27 cellular contexts compared by ENCODE assay signal in the genomic region with DNA sequence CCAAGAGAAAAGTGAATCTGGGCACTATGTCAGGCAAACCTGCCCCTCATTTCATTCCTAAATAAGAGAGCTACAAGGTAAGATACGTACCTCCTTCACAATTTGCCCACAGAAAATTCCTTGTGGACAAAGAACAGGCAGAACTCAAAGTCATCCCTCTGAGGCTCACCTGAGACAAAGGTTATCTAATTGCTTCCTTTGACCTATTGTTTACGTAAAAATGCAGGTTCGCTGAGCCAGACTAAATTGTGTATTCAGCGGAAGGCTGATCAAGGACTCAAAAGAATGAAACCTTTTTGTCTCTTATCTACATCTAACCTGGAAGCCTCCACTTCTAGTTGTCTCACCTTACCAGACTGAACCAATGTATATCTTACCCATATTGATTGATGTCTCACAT.
"Had no signal": no experiment of that assay in that cellular context is flagged by ENCODE, and none has a peak within 500 bp of the region (broad histone marks: within the 10 kb centered on the region; RNA-seq: fewer than 3 reads in every experiment).

No MANE protein-coding gene starts in this region.

- H3K27me3 Mint-ChIP-seq: naive thymus-derived CD4-positive, alpha-beta T cell; type B pancreatic cell had no signal

- H3K36me3 Mint-ChIP-seq: naive thymus-derived CD4-positive, alpha-beta T cell; type B pancreatic cell had no signal

- H3K4me3 ChIP-seq: dorsolateral prefrontal cortex, esophagus muscularis mucosa, heart right ventricle, left lung, prostate gland, right atrium auricular region, smooth muscle cell, stomach, thyroid gland had no signal

- H3K9me3 Mint-ChIP-seq: nephron, type B pancreatic cell had no signal

- H3K27me3 ChIP-seq: dorsolateral prefrontal cortex, esophagus muscularis mucosa, heart right ventricle, left lung, right atrium auricular region, stomach, thyroid gland had no signal

- H3K27ac ChIP-seq: dorsolateral prefrontal cortex, esophagus muscularis mucosa, heart right ventricle, left lung, prostate gland, right atrium auricular region, stomach, thyroid gland had no signal

- DNase-seq: dorsolateral prefrontal cortex; effector CD8-positive, alpha-beta T cell; foreskin melanocyte; glutamatergic neuron; heart right ventricle; hippocampal formation; kidney; left cardiac atrium; left lung; mesenchymal stem cell; midbrain; naive thymus-derived CD4-positive, alpha-beta T cell; nucleus accumbens; stimulated activated CD4-positive, alpha-beta T cell treated with anti-CD3 and anti-CD28 coated beads, Interleukin-12 subunit alpha, Interleukin-12 subunit beta, amount 100 ng/mL, for 4 hours; stimulated activated CD4-positive, alpha-beta T cell treated with anti-CD3 and anti-CD28 coated beads, Interleukin-1b, Interleukin-23, amount 100 ng/mL, for 48 hours; stimulated activated CD4-positive, alpha-beta T cell treated with anti-CD3 and anti-CD28 coated beads, Interleukin-4, amount 100 ng/mL, for 1 hour; stimulated activated CD8-positive, alpha-beta memory T cell treated with anti-CD3 and anti-CD28 coated beads, Interleukin-4, amount 100 ng/mL, for 48 hours; stimulated activated naive CD4-positive, alpha-beta T cell; stomach; thyroid gland had no signal

- ATAC-seq: heart right ventricle; left cardiac atrium; left lung; naive thymus-derived CD4-positive, alpha-beta T cell; sciatic nerve had no signal

- H3K36me3 ChIP-seq: esophagus muscularis mucosa, heart right ventricle, left lung, prostate gland, right atrium auricular region, stomach, thyroid gland had no signal

- H3K4me1 Mint-ChIP-seq: naive thymus-derived CD4-positive, alpha-beta T cell; nephron had no signal

- H3K4me3 Mint-ChIP-seq: naive thymus-derived CD4-positive, alpha-beta T cell; nephron; type B pancreatic cell had no signal

- H3K9me3 ChIP-seq: esophagus muscularis mucosa, heart right ventricle, prostate gland, right atrium auricular region, stomach, thyroid gland had no signal

- H3K27ac Mint-ChIP-seq: naive thymus-derived CD4-positive, alpha-beta T cell; nephron; type B pancreatic cell had no signal

- H3K4me1 ChIP-seq: esophagus muscularis mucosa, left lung, prostate gland, right atrium auricular region, stomach, thyroid gland had no signal
